ENCODE assay signal across 8 cellular contexts in the genomic region with DNA sequence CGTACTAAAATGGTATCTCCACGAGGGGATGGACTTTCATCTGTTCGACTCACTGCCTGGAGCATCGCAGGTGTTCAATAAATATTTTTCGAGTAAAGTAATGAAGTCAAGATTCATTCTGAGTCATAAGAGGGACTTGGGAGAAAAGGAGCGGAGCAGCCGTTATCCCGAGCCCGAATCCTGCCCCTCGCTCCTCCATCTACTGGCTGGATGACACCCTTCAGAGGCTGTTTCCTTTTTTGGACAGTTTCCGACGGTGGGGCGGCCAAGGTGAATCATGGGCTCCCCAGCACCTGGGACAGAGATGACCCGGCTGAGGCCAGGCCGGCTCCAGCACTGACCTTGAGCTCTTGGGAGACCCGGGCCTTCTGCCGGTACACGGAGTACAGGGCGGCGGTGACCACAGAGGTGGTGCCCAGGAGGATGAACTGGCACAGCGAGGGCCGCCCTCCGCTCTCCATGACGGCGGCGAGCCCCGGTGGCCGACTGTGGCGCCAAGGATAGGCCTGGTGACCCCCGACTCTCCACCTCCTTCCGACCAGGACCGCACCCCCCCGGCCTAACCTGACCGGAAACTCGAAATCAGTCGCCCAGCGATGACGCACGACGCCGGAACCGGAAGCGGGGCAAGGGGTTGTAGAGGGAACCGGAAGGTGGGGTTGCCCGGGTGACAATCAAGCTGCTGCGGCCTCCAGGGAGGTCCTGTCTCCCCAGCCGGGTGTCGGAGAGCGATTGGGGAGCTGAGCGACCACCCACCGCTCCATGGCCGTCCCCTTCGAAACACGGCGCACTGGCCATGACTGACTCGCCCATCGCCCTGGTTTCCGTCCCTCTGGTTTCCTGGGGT. TPM values are rescaled to one million over a fixed set of nuclear protein-coding genes. Genes with fewer than 3 reads are reported as not detected.
DNase-seq lines count a peak whose midpoint lies in the region; ATAC-seq, FAIRE-seq and TF ChIP-seq lines count a peak whose summit lies in the region.

A gene with protein sequence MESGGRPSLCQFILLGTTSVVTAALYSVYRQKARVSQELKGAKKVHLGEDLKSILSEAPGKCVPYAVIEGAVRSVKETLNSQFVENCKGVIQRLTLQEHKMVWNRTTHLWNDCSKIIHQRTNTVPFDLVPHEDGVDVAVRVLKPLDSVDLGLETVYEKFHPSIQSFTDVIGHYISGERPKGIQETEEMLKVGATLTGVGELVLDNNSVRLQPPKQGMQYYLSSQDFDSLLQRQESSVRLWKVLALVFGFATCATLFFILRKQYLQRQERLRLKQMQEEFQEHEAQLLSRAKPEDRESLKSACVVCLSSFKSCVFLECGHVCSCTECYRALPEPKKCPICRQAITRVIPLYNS (minus strand): TSS at position 588 of the 847 bp plus-strand sequence. CDS start 127 bp downstream, at position 461.

- intact Hi-C loops in ascending aorta (cut with DNase I), result loop anchor here (1.0 kb wide), 3 partner anchors 21 to 154 kb away; partner anchors contain the start of genes CAMK2N1, DDOST and PINK1
- intact Hi-C loops in right cardiac atrium (cut with DNase I), result no loop called here

- peaks cover 13% of the 10 kb centered on the region for H3K4me1 Mint-ChIP-seq in T-helper 2 cell treated with Interferon-gamma antibody and Interleukin-4, amounts not matched to agents 5 μg/mL and 100 μg/mL, for 36 hours (ENCODE audit: low read depth)

- under 1% methylated on average over 58 of the region's 58 CpGs for WGBS in right cardiac atrium

- ATAC-seq in HG02970 (IDR thresholded peaks at IDR 0.05; ENCODE audit: low FRiP score, unreplicated experiment) (peak; percentile 84), right cardiac atrium (peak; percentile 98)

- peak within 1 kb of the TSS; percentile 93 for H3K27ac Mint-ChIP-seq in T-helper 2 cell treated with Interferon-gamma antibody and Interleukin-4, amounts not matched to agents 5 μg/mL and 100 μg/mL, for 36 hours

- H3K27ac ChIP-seq in ascending aorta (peak within 1 kb of the TSS; percentile 63 to 90), right cardiac atrium (ENCODE audit: low read length) (peak within 1 kb of the TSS; percentile 58)

- DNase-seq in NCI-H2029 (lab: John Stamatoyannopoulos, UW) (peak; percentile 75), ascending aorta (ENCODE audit: low spot score in 2 of 2) (peak; percentile 80 to 97), right cardiac atrium (peak; percentile 97 to 98 (median 98)), pulmonary artery endothelial cell (ENCODE audit: low read depth, low spot score) (peak; percentile 64), urothelium cell line (ENCODE audit: low spot score) (peak; percentile 94)
- DNase-seq in T-helper 2 cell treated with Interferon-gamma antibody and Interleukin-4, amounts not matched to agents 5 μg/mL and 100 μg/mL, for 36 hours (ENCODE audit: low spot score), result peak; percentile 92

- no peak for TF ChIP-seq CTCF in ascending aorta (IDR thresholded peaks at IDR 0.05)

- peaks cover 4% of the 10 kb centered on the region for H3K27me3 Mint-ChIP-seq in T-helper 2 cell treated with Interferon-gamma antibody and Interleukin-4, amounts not matched to agents 5 μg/mL and 100 μg/mL, for 36 hours (ENCODE audit: low read depth)

- H3K9me3 ChIP-seq in ascending aorta, result no peaks in the 10 kb centered on the region
- H3K9me3 ChIP-seq in right cardiac atrium (ENCODE audit: control insufficient read depth, low read length), result no peaks in the 10 kb centered on the region

- H3K4me3 Mint-ChIP-seq in T-helper 2 cell treated with Interferon-gamma antibody and Interleukin-4, amounts not matched to agents 5 μg/mL and 100 μg/mL, for 36 hours, result peak within 1 kb of the TSS; percentile 98

- peak within 1 kb of the TSS; percentile 72 to 98 for H3K4me3 ChIP-seq in ascending aorta
- peak within 1 kb of the TSS; percentile 89 for H3K4me3 ChIP-seq in right cardiac atrium (ENCODE audit: low read length)

- peaks cover 4 to 11% of the 10 kb centered on the region in 2 donors for H3K36me3 ChIP-seq in ascending aorta

- H3K36me3 Mint-ChIP-seq in T-helper 2 cell treated with Interferon-gamma antibody and Interleukin-4, amounts not matched to agents 5 μg/mL and 100 μg/mL, for 36 hours (ENCODE audit: low read depth), result peaks cover 8% of the 10 kb centered on the region

- H3K9me3 Mint-ChIP-seq in T-helper 2 cell treated with Interferon-gamma antibody and Interleukin-4, amounts not matched to agents 5 μg/mL and 100 μg/mL, for 36 hours, result no peaks in the 10 kb centered on the region

- H3K27me3 ChIP-seq in ascending aorta (no peaks in the 10 kb centered on the region), right cardiac atrium (ENCODE audit: control insufficient read depth, insufficient read depth) (no peaks in the 10 kb centered on the region)

- H3K4me1 ChIP-seq in ascending aorta (peaks cover 0 to 24% of the 10 kb centered on the region in 2 donors), right cardiac atrium (ENCODE audit: control insufficient read depth, insufficient read depth, low read length) (peaks cover 2% of the 10 kb centered on the region)

- TF ChIP-seq POLR2A in GM15510 (IDR thresholded peaks at IDR 0.05; ENCODE audit: borderline replicate concordance, extremely low read depth, insufficient read length), result peak; percentile 71

- FAIRE-seq in urothelium cell line (lab: Jason Lieb, UNC), result peak; percentile 27

RNA-seq across cellular contexts. Expression of the gene that starts here (rescaled TPM):
- total RNA-seq in ascending aorta (34.7 TPM), right cardiac atrium (10 to 100 TPM; 29.9 to 42.1 (median 38.7) TPM), pulmonary artery endothelial cell (32.9 and 36.0 TPM in 2 replicates)
- polyA plus RNA-seq in right cardiac atrium, result 22.1 TPM

Comparison
In these comparisons a context has a peak if more than half of its experiments do, and no peak if none do; other contexts are left out.
1. Peak in every context shown above with its lines: DNase-seq, ATAC-seq, H3K4me3 ChIP-seq and H3K27ac ChIP-seq.